In the genomic region with DNA sequence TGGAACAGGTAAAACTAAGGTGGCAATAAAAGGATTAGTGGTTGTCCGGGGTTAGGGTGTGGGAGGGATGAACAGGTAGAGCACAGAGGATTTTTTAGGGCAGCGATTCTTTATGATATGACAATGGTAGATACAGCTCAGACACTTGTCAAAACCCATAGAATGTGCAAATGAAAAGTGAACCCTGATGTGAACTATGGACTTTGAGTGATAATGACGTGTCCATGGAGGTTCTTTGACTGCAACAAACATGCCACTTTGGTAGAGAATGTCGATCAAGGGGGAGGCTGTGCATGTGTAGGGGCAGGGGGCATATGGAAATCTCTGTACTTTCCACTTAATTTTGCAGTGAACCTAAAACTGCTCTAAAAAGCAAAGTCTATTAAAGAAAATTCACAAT, we compare ENCODE assay signal across 31 cellular contexts.
"Had no signal": no experiment of that assay in that cellular context is flagged by ENCODE, and none has a peak within 500 bp of the region (broad histone marks: within the 10 kb centered on the region; RNA-seq: fewer than 3 reads in every experiment).

No MANE protein-coding gene starts in this region.

- H3K27ac Mint-ChIP-seq: activated CD4-positive, alpha-beta memory T cell treated with anti-CD3 and anti-CD28 coated beads for 36 hours; activated CD4-positive, alpha-beta T cell treated with anti-CD3 and anti-CD28 coated beads for 36 hours; activated CD4-positive, alpha-beta T cell treated with anti-CD3 and anti-CD28 coated beads, Interleukin-2, amount 10 ng/mL, durations not matched to agents 24 days and 14 days; activated naive CD4-positive, alpha-beta T cell treated with anti-CD3 and anti-CD28 coated beads for 36 hours; activated naive CD4-positive, alpha-beta T cell treated with anti-CD3 and anti-CD28 coated beads, Interleukin-2, amount 50 U/mL, for 24 hours; activated naive CD8-positive, alpha-beta T cell treated with anti-CD3 and anti-CD28 coated beads for 36 hours; activated naive CD8-positive, alpha-beta T cell treated with anti-CD3 and anti-CD28 coated beads, Interleukin-2, amount 50 U/mL, for 24 hours; activated T-helper 1 cell treated with anti-CD3 and anti-CD28 coated beads, Interleukin-12 subunit alpha, Interleukin-12 subunit beta, Interleukin-2, Interleukin-4 antibody, amounts not matched to agents 30 ng/mL and 10 ng/mL and 1 ng/mL, durations not matched to agents 14 hours and 24 hours and 36 hours; activated T-helper 2 cell treated with anti-CD3 and anti-CD28 coated beads, Interferon-gamma antibody, Interleukin-2, Interleukin-4, amounts not matched to agents 10 μg/mL and 5 μg/mL and 100 μg/mL, durations not matched to agents 14 hours and 24 hours and 36 hours; effector memory CD8-positive, alpha-beta T cell had no signal

- H3K27ac ChIP-seq: adrenal gland, body of pancreas, esophagus squamous epithelium, gastroesophageal sphincter, heart right ventricle had no signal

- H3K36me3 ChIP-seq: adrenal gland, esophagus squamous epithelium, gastroesophageal sphincter, heart right ventricle had no signal

- H3K4me3 ChIP-seq: adrenal gland, body of pancreas, esophagus squamous epithelium, gastroesophageal sphincter, heart right ventricle, hepatocyte had no signal

- H3K4me1 Mint-ChIP-seq: activated CD4-positive, alpha-beta T cell treated with anti-CD3 and anti-CD28 coated beads for 36 hours; activated CD4-positive, alpha-beta T cell treated with anti-CD3 and anti-CD28 coated beads, Interleukin-2, amount 10 ng/mL, durations not matched to agents 24 days and 14 days; activated naive CD4-positive, alpha-beta T cell treated with anti-CD3 and anti-CD28 coated beads, Interleukin-2, amount 50 U/mL, for 24 hours; activated naive CD8-positive, alpha-beta T cell treated with anti-CD3 and anti-CD28 coated beads for 36 hours; activated naive CD8-positive, alpha-beta T cell treated with anti-CD3 and anti-CD28 coated beads, Interleukin-2, amount 50 U/mL, for 24 hours had no signal

- H3K27me3 ChIP-seq: adrenal gland, body of pancreas, hepatocyte had no signal

- DNase-seq: activated CD4-positive, alpha-beta memory T cell treated with anti-CD3 and anti-CD28 coated beads for 36 hours; activated CD4-positive, alpha-beta T cell treated with anti-CD3 and anti-CD28 coated beads for 36 hours; activated CD4-positive, alpha-beta T cell treated with anti-CD3 and anti-CD28 coated beads, Interleukin-2, amount 10 ng/mL, durations not matched to agents 24 days and 14 days; activated CD4-positive, CD25-positive, alpha-beta regulatory T cell; activated CD4-positive, CD25-positive, alpha-beta regulatory T cell treated with anti-CD3 and anti-CD28 coated beads, Interleukin-2, amount 50 U/mL, for 72 hours; activated effector memory CD4-positive, alpha-beta T cell treated with anti-CD3 and anti-CD28 coated beads, Interleukin-2, amount 50 U/mL, for 16 hours; activated naive CD4-positive, alpha-beta T cell treated with anti-CD3 and anti-CD28 coated beads for 36 hours; activated naive CD8-positive, alpha-beta T cell treated with anti-CD3 and anti-CD28 coated beads for 36 hours; activated naive CD8-positive, alpha-beta T cell treated with anti-CD3 and anti-CD28 coated beads, Interleukin-2, amount 50 U/mL, for 24 hours; activated T-cell treated with anti-CD3 and anti-CD28 coated beads, Interleukin-2, amount 50 U/mL, for 1 hour; activated T-cell treated with anti-CD3 and anti-CD28 coated beads, Interleukin-2, amount 50 U/mL, for 48 hours; adrenal gland; amygdala; aorta; body of pancreas; caudate nucleus; cortex of kidney; dermis blood vessel endothelial cell; effector CD4-positive, alpha-beta T cell; effector memory CD8-positive, alpha-beta T cell; erythroblast; esophagus squamous epithelium; foreskin melanocyte; heart right ventricle; T-helper 2 cell had no signal

- H3K4me3 Mint-ChIP-seq: activated CD4-positive, alpha-beta memory T cell treated with anti-CD3 and anti-CD28 coated beads for 36 hours; activated CD4-positive, alpha-beta T cell treated with anti-CD3 and anti-CD28 coated beads for 36 hours; activated CD4-positive, alpha-beta T cell treated with anti-CD3 and anti-CD28 coated beads, Interleukin-2, amount 10 ng/mL, durations not matched to agents 24 days and 14 days; activated naive CD4-positive, alpha-beta T cell treated with anti-CD3 and anti-CD28 coated beads for 36 hours; activated naive CD4-positive, alpha-beta T cell treated with anti-CD3 and anti-CD28 coated beads, Interleukin-2, amount 50 U/mL, for 24 hours; activated naive CD8-positive, alpha-beta T cell treated with anti-CD3 and anti-CD28 coated beads for 36 hours; activated naive CD8-positive, alpha-beta T cell treated with anti-CD3 and anti-CD28 coated beads, Interleukin-2, amount 50 U/mL, for 24 hours; activated T-helper 1 cell treated with anti-CD3 and anti-CD28 coated beads, Interleukin-12 subunit alpha, Interleukin-12 subunit beta, Interleukin-2, Interleukin-4 antibody, amounts not matched to agents 30 ng/mL and 10 ng/mL and 1 ng/mL, durations not matched to agents 14 hours and 24 hours and 36 hours; effector memory CD8-positive, alpha-beta T cell had no signal

- H3K27me3 Mint-ChIP-seq: activated CD4-positive, alpha-beta T cell treated with anti-CD3 and anti-CD28 coated beads, Interleukin-2, amount 10 ng/mL, durations not matched to agents 24 days and 14 days had no signal

- ATAC-seq: activated CD4-positive, alpha-beta T cell treated with anti-CD3 and anti-CD28 coated beads for 36 hours; activated naive CD8-positive, alpha-beta T cell treated with anti-CD3 and anti-CD28 coated beads, Interleukin-2, amount 50 U/mL, for 24 hours; body of pancreas; effector memory CD8-positive, alpha-beta T cell; gastroesophageal sphincter; heart right ventricle had no signal

- H3K9me3 ChIP-seq: adrenal gland, body of pancreas, esophagus squamous epithelium, gastroesophageal sphincter, heart right ventricle had no signal

- H3K79me2 ChIP-seq: hepatocyte had no signal

- H2AFZ ChIP-seq: hepatocyte had no signal

- H3K36me3 Mint-ChIP-seq: activated CD4-positive, alpha-beta memory T cell treated with anti-CD3 and anti-CD28 coated beads for 36 hours; activated naive CD4-positive, alpha-beta T cell treated with anti-CD3 and anti-CD28 coated beads, Interleukin-2, amount 50 U/mL, for 24 hours; activated naive CD8-positive, alpha-beta T cell treated with anti-CD3 and anti-CD28 coated beads for 36 hours had no signal

- H3K9me3 Mint-ChIP-seq: activated CD4-positive, alpha-beta memory T cell treated with anti-CD3 and anti-CD28 coated beads for 36 hours; activated CD4-positive, alpha-beta T cell treated with anti-CD3 and anti-CD28 coated beads, Interleukin-2, amount 10 ng/mL, durations not matched to agents 24 days and 14 days; activated naive CD4-positive, alpha-beta T cell treated with anti-CD3 and anti-CD28 coated beads for 36 hours; activated naive CD4-positive, alpha-beta T cell treated with anti-CD3 and anti-CD28 coated beads, Interleukin-2, amount 50 U/mL, for 24 hours; activated naive CD8-positive, alpha-beta T cell treated with anti-CD3 and anti-CD28 coated beads for 36 hours; activated naive CD8-positive, alpha-beta T cell treated with anti-CD3 and anti-CD28 coated beads, Interleukin-2, amount 50 U/mL, for 24 hours; activated T-helper 1 cell treated with anti-CD3 and anti-CD28 coated beads, Interleukin-12 subunit alpha, Interleukin-12 subunit beta, Interleukin-2, Interleukin-4 antibody, amounts not matched to agents 30 ng/mL and 10 ng/mL and 1 ng/mL, durations not matched to agents 14 hours and 24 hours and 36 hours; activated T-helper 2 cell treated with anti-CD3 and anti-CD28 coated beads, Interferon-gamma antibody, Interleukin-2, Interleukin-4, amounts not matched to agents 10 μg/mL and 5 μg/mL and 100 μg/mL, durations not matched to agents 14 hours and 24 hours and 36 hours; effector memory CD8-positive, alpha-beta T cell had no signal

- FAIRE-seq: colon had no signal

- H3K4me2 ChIP-seq: hepatocyte had no signal

- H3K4me1 ChIP-seq: adrenal gland, gastroesophageal sphincter, heart right ventricle had no signal
